In genomic region chr11:4156571-4156970, GRCh38 we compare ENCODE assay signal across 15 cellular contexts.
A peak's percentile ranks its signal among the peaks of the same experiment; 100 is the strongest.
DNase-seq lines count a peak whose midpoint lies in the region; ATAC-seq lines count a peak whose summit lies in the region.
"Had no signal": no experiment of that assay in that cellular context is flagged by ENCODE, and none has a peak within 500 bp of the region (broad histone marks: within the 10 kb centered on the region; RNA-seq: fewer than 3 reads in every experiment).

No MANE protein-coding gene starts in this region.

- no peaks in the 10 kb centered on the region for H3K27me3 Mint-ChIP-seq in T-helper 17 cell
- no peaks in the 10 kb centered on the region for H3K27me3 Mint-ChIP-seq in activated CD4-positive, alpha-beta memory T cell treated with anti-CD3 and anti-CD28 coated beads for 36 hours
- H3K27me3 Mint-ChIP-seq in stimulated activated naive CD8-positive, alpha-beta T cell treated with anti-CD3 and anti-CD28 coated beads, Interleukin-15, amount 100 ng/mL, for 72 hours = no peaks in the 10 kb centered on the region
- H3K27me3 Mint-ChIP-seq: B cell; CD4-positive, alpha-beta T cell had no signal

- no peaks in the 10 kb centered on the region for H3K9me3 Mint-ChIP-seq in activated CD4-positive, alpha-beta memory T cell treated with anti-CD3 and anti-CD28 coated beads for 36 hours
- no peaks in the 10 kb centered on the region for H3K9me3 Mint-ChIP-seq in stimulated activated naive CD8-positive, alpha-beta T cell treated with anti-CD3 and anti-CD28 coated beads, Interleukin-15, amount 100 ng/mL, for 72 hours
- H3K9me3 Mint-ChIP-seq: CD4-positive, alpha-beta T cell; CD8-positive, alpha-beta T cell had no signal

- CTCF ChIA-PET in activated CD4-positive, alpha-beta memory T cell treated with anti-CD3 and anti-CD28 coated beads for 36 hours (lab: Charles Lee) = no interaction called here

- H3K9me3 ChIP-seq in T-helper 17 cell (ENCODE audit: control insufficient read depth, low read length, poor library complexity, severe bottlenecking) = no peaks in the 10 kb centered on the region
- H3K9me3 ChIP-seq: Caco-2 had no signal

- DNase-seq in T-helper 17 cell (no peak), cerebellum (ENCODE audit: low spot score) (peak; percentile 85), AML-193 (lab: John Stamatoyannopoulos, UW) (no peak)
- no peak for DNase-seq in activated CD4-positive, alpha-beta memory T cell treated with anti-CD3 and anti-CD28 coated beads for 36 hours
- DNase-seq in stimulated activated naive CD8-positive, alpha-beta T cell treated with anti-CD3 and anti-CD28 coated beads, Interleukin-15, amount 100 ng/mL, for 72 hours = no peak
- DNase-seq: 8988T; ACHN; Caco-2; Calu3; CD4-positive, alpha-beta T cell; CD8-positive, alpha-beta T cell; DMS79 treated with DMSO at 0.1 percent for 48 hours; GDM1 had no signal

- POLR2A ChIA-PET in activated CD4-positive, alpha-beta memory T cell treated with anti-CD3 and anti-CD28 coated beads for 36 hours (lab: Charles Lee) = no interaction called here

- H3K4me3 Mint-ChIP-seq in T-helper 17 cell = no peak overlapping the region
- no peak overlapping the region for H3K4me3 Mint-ChIP-seq in activated CD4-positive, alpha-beta memory T cell treated with anti-CD3 and anti-CD28 coated beads for 36 hours
- no peak overlapping the region for H3K4me3 Mint-ChIP-seq in stimulated activated naive CD8-positive, alpha-beta T cell treated with anti-CD3 and anti-CD28 coated beads, Interleukin-15, amount 100 ng/mL, for 72 hours
- H3K4me3 Mint-ChIP-seq: B cell; CD4-positive, alpha-beta T cell; CD8-positive, alpha-beta T cell had no signal

- H3K4me1 Mint-ChIP-seq in T-helper 17 cell = peaks cover 3% of the 10 kb centered on the region
- no peaks in the 10 kb centered on the region for H3K4me1 Mint-ChIP-seq in activated CD4-positive, alpha-beta memory T cell treated with anti-CD3 and anti-CD28 coated beads for 36 hours (ENCODE audit: low read depth)
- no peaks in the 10 kb centered on the region for H3K4me1 Mint-ChIP-seq in stimulated activated naive CD8-positive, alpha-beta T cell treated with anti-CD3 and anti-CD28 coated beads, Interleukin-15, amount 100 ng/mL, for 72 hours
- H3K4me1 Mint-ChIP-seq: B cell had no signal

- H3K27ac Mint-ChIP-seq in T-helper 17 cell = peak overlapping the region; percentile 6
- no peak overlapping the region for H3K27ac Mint-ChIP-seq in activated CD4-positive, alpha-beta memory T cell treated with anti-CD3 and anti-CD28 coated beads for 36 hours
- H3K27ac Mint-ChIP-seq in stimulated activated naive CD8-positive, alpha-beta T cell treated with anti-CD3 and anti-CD28 coated beads, Interleukin-15, amount 100 ng/mL, for 72 hours = no peak overlapping the region
- H3K27ac Mint-ChIP-seq: B cell; CD4-positive, alpha-beta T cell; CD8-positive, alpha-beta T cell had no signal

- intact Hi-C loops in activated CD4-positive, alpha-beta memory T cell treated with anti-CD3 and anti-CD28 coated beads for 36 hours (cut with micrococcal nuclease) = no loop called here

- ATAC-seq in T-helper 17 cell = no peak
- no peak for ATAC-seq in stimulated activated naive CD8-positive, alpha-beta T cell treated with anti-CD3 and anti-CD28 coated beads, Interleukin-15, amount 100 ng/mL, for 72 hours
- ATAC-seq: CD8-positive, alpha-beta T cell; GM12878 had no signal

- H3K36me3 Mint-ChIP-seq in T-helper 17 cell (ENCODE audit: low read depth) = peaks cover 7% of the 10 kb centered on the region
- no peaks in the 10 kb centered on the region for H3K36me3 Mint-ChIP-seq in activated CD4-positive, alpha-beta memory T cell treated with anti-CD3 and anti-CD28 coated beads for 36 hours
- H3K36me3 Mint-ChIP-seq: CD8-positive, alpha-beta T cell had no signal
